8 cellular contexts compared by ENCODE assay signal in the genomic region with DNA sequence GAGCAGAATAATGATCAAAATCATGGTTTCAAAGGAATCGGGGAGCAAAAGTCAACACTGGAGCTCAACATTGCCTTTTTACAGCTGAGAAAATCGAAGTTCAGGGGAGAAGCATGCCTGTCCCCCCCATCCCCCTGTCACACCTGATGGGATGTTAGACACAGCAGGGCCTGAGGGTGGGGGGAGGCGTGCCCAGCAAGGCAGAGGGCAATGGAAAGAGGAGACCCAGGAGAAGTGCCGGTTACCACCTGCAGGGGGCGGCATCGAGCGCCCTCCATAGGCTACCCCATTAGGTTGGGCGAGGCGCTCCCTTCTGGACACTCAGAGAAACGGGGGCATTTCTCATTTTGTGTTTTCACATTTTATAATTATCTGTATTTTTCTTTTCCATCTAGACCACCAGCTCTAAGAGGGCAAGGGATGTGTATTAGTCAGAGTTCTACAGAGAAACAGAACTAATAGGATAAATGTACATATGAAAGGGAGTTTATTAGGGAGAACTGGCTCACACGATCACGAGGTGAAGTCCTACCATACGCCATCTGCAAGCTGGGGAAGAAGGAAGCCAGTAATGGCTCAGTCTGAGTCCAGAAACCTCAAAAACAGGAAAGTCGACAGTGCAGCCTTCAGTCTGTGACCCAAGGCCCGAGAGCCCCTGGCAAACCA.
DNase-seq lines count a peak whose midpoint lies in the region; ATAC-seq and TF ChIP-seq lines count a peak whose summit lies in the region.

No MANE protein-coding gene starts in this region.

- ATAC-seq in GM19395 (IDR thresholded peaks at IDR 0.05; ENCODE audit: unreplicated experiment) = peak; percentile 99
- ATAC-seq in HG03196 (IDR thresholded peaks at IDR 0.05; ENCODE audit: unreplicated experiment) = peak; percentile 99

- TF ChIP-seq RAD21 in liver (IDR thresholded peaks at IDR 0.05) = peak; percentile 49 to 70

- no peaks in the 10 kb centered on the region for H3K9me3 ChIP-seq in liver (ENCODE audit: control insufficient read depth in 4 of 4, low read length in 3 of 4)

- H3K27ac ChIP-seq in liver (ENCODE audit: low read depth in 1 of 2, low read length in 2 of 2) = no peak overlapping the region

- no peak overlapping the region for H3K9ac ChIP-seq in liver (ENCODE audit: low read depth in 1 of 2, low read length in 2 of 2)

- H3K36me3 ChIP-seq in liver (ENCODE audit: control insufficient read depth in 4 of 4, insufficient read depth in 3 of 4, low read depth in 1 of 4, low read length in 3 of 4) = no peaks in the 10 kb centered on the region

- no peaks in the 10 kb centered on the region for H3K27me3 ChIP-seq in liver (ENCODE audit: control insufficient read depth in 4 of 4, insufficient read depth in 4 of 4, low read length in 3 of 4)

- WGBS in liver = 43% methylated on average over 15 of the region's 15 CpGs

- TF ChIP-seq CTCF in liver (IDR thresholded peaks at IDR 0.05; ENCODE audit: low read depth, low read length, missing input control) = peak; percentile 43

- peak; percentile 30 for DNase-seq in DMS153 (lab: John Stamatoyannopoulos, UW)
- DNase-seq in DMS153 treated with DMSO at 0.1 percent for 48 hours (lab: John Stamatoyannopoulos, UW; ENCODE audit: unreplicated experiment) = no peak
- DNase-seq in OCI-M1 (lab: John Stamatoyannopoulos, UW) = peak; percentile 90
- peak; percentile 47 for DNase-seq in activated naive CD4-positive, alpha-beta T cell treated with Interleukin-2 at 50 U/mL for 16 hours
- DNase-seq in T1000 (lab: John Stamatoyannopoulos, UW) = no peak

- no peak overlapping the region for H3K4me3 ChIP-seq in liver (ENCODE audit: low read depth in 1 of 3, low read length in 3 of 3)

- H3K4me1 ChIP-seq in liver (ENCODE audit: control insufficient read depth in 4 of 4, insufficient read depth in 4 of 4, low read length in 3 of 4) = no peaks in the 10 kb centered on the region

TF ChIP-seq in liver, 16 proteins besides CTCF, POLR2A, EP300 and RAD21:
- TF ChIP-seq GABPA (IDR thresholded peaks at IDR 0.05 in 1 of 2, conservative IDR thresholded peaks at IDR 0.05 in 1 of 2) (no peak), REST (IDR thresholded peaks at IDR 0.05) (no peak), EGR1 (IDR thresholded peaks at IDR 0.05; ENCODE audit: low read depth in 2 of 2) (no peak), JUND (IDR thresholded peaks at IDR 0.05) (no peak), HNF4A (conservative IDR thresholded peaks at IDR 0.05) (no peak), FOXA2 (IDR thresholded peaks at IDR 0.05) (no peak), SP1 (IDR thresholded peaks at IDR 0.05) (no peak), NR2F2 (IDR thresholded peaks at IDR 0.05) (no peak), ATF3 (IDR thresholded peaks at IDR 0.05) (no peak), FOXA1 (IDR thresholded peaks at IDR 0.05) (no peak), YY1 (IDR thresholded peaks at IDR 0.05) (no peak), TAF1 (conservative IDR thresholded peaks at IDR 0.05) (no peak), HNF4G (IDR thresholded peaks at IDR 0.05) (no peak), RXRA (IDR thresholded peaks at IDR 0.05) (no peak)

Comparison
In these comparisons a context has a peak if more than half of its experiments do, and no peak if none do; other contexts are left out.
1. DNase-seq: peak in DMS153 (single experiment), OCI-M1 (single experiment) and activated naive CD4-positive, alpha-beta T cell treated with Interleukin-2 at 50 U/mL for 16 hours (single experiment); none in DMS153 treated with DMSO at 0.1 percent for 48 hours (single experiment) and T1000 (single experiment).